ENCODE assay signal across 14 cellular contexts in the genomic region with DNA sequence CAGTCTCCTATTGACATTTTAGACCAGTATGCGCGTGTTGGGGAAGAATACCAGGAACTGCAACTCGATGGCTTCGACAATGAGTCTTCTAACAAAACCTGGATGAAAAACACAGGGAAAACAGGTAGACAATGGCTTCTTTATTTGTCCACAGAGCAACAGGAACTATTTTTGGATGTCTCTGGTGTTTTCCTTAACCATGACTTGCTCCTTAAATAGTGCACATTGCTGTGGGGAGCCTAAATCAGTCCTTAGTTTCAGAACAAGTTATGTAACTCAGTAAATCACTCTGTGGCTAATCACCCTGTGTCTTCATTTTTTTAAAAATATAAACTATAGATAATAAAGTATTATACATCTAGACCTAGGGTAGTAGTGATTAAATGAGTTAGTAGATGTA.
DNase-seq lines count a peak whose midpoint lies in the region; ATAC-seq and TF ChIP-seq lines count a peak whose summit lies in the region.
"Had no signal": no experiment of that assay in that cellular context is flagged by ENCODE, and none has a peak within 500 bp of the region (broad histone marks: within the 10 kb centered on the region; RNA-seq: fewer than 3 reads in every experiment).

No MANE protein-coding gene starts in this region.

- peak overlapping the region; percentile 24 for H3K27ac Mint-ChIP-seq in progenitor cell of endocrine pancreas
- H3K27ac Mint-ChIP-seq: B cell, HFFc6, IgD-negative memory B cell had no signal

- peak; percentile 30 for ATAC-seq in left ventricle myocardium superior
- no peak for ATAC-seq in right cardiac atrium
- ATAC-seq: HCT116 had no signal

- H3K9me3 Mint-ChIP-seq in progenitor cell of endocrine pancreas (ENCODE audit: low read depth): no peaks in the 10 kb centered on the region
- H3K9me3 Mint-ChIP-seq: HFFc6, IgD-negative memory B cell had no signal

- no peaks in the 10 kb centered on the region for H3K27me3 ChIP-seq in right cardiac atrium (ENCODE audit: control insufficient read depth, insufficient read depth)
- H3K27me3 ChIP-seq: BLaER1 treated with 17β-estradiol and CSF1 and Interleukin-3, amounts not matched to agents 10 nM and 100 nM had no signal

- no peak overlapping the region for H3K4me3 ChIP-seq in right cardiac atrium (ENCODE audit: low read length)
- H3K4me3 ChIP-seq: BLaER1 treated with 17β-estradiol and CSF1 and Interleukin-3, amounts not matched to agents 10 nM and 100 nM; GM23248 had no signal

- WGBS in right cardiac atrium: 71% methylated on average over 4 of the region's 4 CpGs

- intact Hi-C loops in left ventricle myocardium superior (cut with micrococcal nuclease) (no loop called here), right cardiac atrium (cut with DNase I) (no loop called here)

- H3K4me1 Mint-ChIP-seq in progenitor cell of endocrine pancreas (ENCODE audit: low read depth): no peaks in the 10 kb centered on the region
- H3K4me1 Mint-ChIP-seq: B cell; CD8-positive, alpha-beta memory T cell; IgD-negative memory B cell had no signal

- no peaks in the 10 kb centered on the region for H3K9me3 ChIP-seq in right cardiac atrium (ENCODE audit: control insufficient read depth, low read length)

- no peak overlapping the region for H3K27ac ChIP-seq in right cardiac atrium (ENCODE audit: low read length)
- H3K27ac ChIP-seq: BLaER1 treated with 17β-estradiol and CSF1 and Interleukin-3, amounts not matched to agents 10 nM and 100 nM; GM23248 had no signal

- no peaks in the 10 kb centered on the region for H3K27me3 Mint-ChIP-seq in progenitor cell of endocrine pancreas
- H3K27me3 Mint-ChIP-seq: B cell; CD8-positive, alpha-beta memory T cell; IgD-negative memory B cell had no signal

- H3K4me1 ChIP-seq in right cardiac atrium (ENCODE audit: control insufficient read depth, insufficient read depth, low read length): peaks cover 5% of the 10 kb centered on the region

- DNase-seq in left ventricle myocardium superior (no peak), right cardiac atrium (no peak), myocyte (ENCODE audit: low read depth) (peak; percentile 56), progenitor cell of endocrine pancreas (ENCODE audit: low spot score, unreplicated experiment) (no peak), HuH-7.5 (ENCODE audit: low spot score) (no peak), NOMO-1 treated with DMSO at 0.1 percent for 48 hours (lab: John Stamatoyannopoulos, UW; ENCODE audit: unreplicated experiment) (no peak)
- DNase-seq: CD8-positive, alpha-beta memory T cell; COR-L47; GM23248; HFFc6 had no signal

- no peak for TF ChIP-seq CTCF in progenitor cell of endocrine pancreas (IDR thresholded peaks at IDR 0.05; ENCODE audit: unreplicated experiment)

- no peak overlapping the region for H3K4me3 Mint-ChIP-seq in progenitor cell of endocrine pancreas (ENCODE audit: low read depth)
- H3K4me3 Mint-ChIP-seq: B cell; CD8-positive, alpha-beta memory T cell; HFFc6; IgD-negative memory B cell had no signal

- H3K36me3 Mint-ChIP-seq in progenitor cell of endocrine pancreas (ENCODE audit: insufficient read depth): peaks cover 5% of the 10 kb centered on the region
- H3K36me3 Mint-ChIP-seq: CD8-positive, alpha-beta memory T cell; IgD-negative memory B cell had no signal
